12 cellular contexts compared by ENCODE assay signal in the genomic region with DNA sequence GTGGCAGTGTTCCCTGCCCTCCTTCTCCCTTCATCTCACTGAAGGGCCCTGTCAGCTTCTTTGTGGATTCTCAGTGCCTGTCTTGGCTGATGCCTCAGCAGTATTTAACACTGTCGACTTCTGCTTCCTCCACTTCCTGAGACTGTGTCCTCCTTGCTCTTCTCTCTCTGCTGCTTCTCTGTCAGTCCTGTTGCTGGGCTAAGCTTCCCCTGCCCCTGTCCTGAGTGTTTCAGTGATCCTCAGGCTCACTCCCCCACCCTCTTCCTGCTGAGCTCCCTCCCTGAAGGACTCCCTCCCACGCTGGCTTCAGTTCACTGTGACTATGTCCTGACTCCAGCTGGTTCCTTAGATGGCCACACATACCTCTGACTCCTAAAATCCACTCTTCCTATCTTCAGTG.
A peak's percentile ranks its signal among the peaks of the same experiment; 100 is the strongest.
DNase-seq lines count a peak whose midpoint lies in the region; ATAC-seq and TF ChIP-seq lines count a peak whose summit lies in the region.
"Had no signal": no experiment of that assay in that cellular context is flagged by ENCODE, and none has a peak within 500 bp of the region (broad histone marks: within the 10 kb centered on the region; RNA-seq: fewer than 3 reads in every experiment).

No MANE protein-coding gene starts in this region.

- no peaks in the 10 kb centered on the region for H3K9me2 ChIP-seq in MM.1S (replicated peaks; ENCODE audit: insufficient read depth, low read length)

- no peak overlapping the region for H2AFZ ChIP-seq in MM.1S (ENCODE audit: low read length)

- H3K9me3 ChIP-seq in A673 (ENCODE audit: low read depth, low read length, poor library complexity, severe bottlenecking) (no peaks in the 10 kb centered on the region), MM.1S (replicated peaks; ENCODE audit: insufficient read depth, low read length) (no peaks in the 10 kb centered on the region), mucosa of descending colon (no peaks in the 10 kb centered on the region)

- BruUV-seq in A673 (replicated peaks; lab: Mats Ljungman, UMichigan), result no TSS peak

- no peak for TF ChIP-seq CTCF in A673 (conservative IDR thresholded peaks at IDR 0.05; ENCODE audit: low read depth, low read length)
- no peak for TF ChIP-seq CTCF in MM.1S (IDR thresholded peaks at IDR 0.05; ENCODE audit: low read length)
- no peak for TF ChIP-seq CTCF in dorsolateral prefrontal cortex (IDR thresholded peaks at IDR 0.05 in 54 of 56, conservative IDR thresholded peaks at IDR 0.05 in 2 of 56; ENCODE audit: low read depth in 1 of 56, partially characterized antibody in 56 of 56)
- no peak for TF ChIP-seq CTCF in mucosa of descending colon (IDR thresholded peaks at IDR 0.05)

- no peak overlapping the region for H3K4me3 ChIP-seq in A673 (ENCODE audit: low read depth, low read length, poor library complexity, severe bottlenecking)
- no peak overlapping the region for H3K4me3 ChIP-seq in MM.1S (ENCODE audit: low read length)
- H3K4me3 ChIP-seq in dorsolateral prefrontal cortex, result no peak overlapping the region
- no peak overlapping the region for H3K4me3 ChIP-seq in mucosa of descending colon

- no peak overlapping the region for H3K9ac ChIP-seq in MM.1S (ENCODE audit: low read length)

- ATAC-seq in mucosa of descending colon, result peak; percentile 4
- ATAC-seq in GM21737 (IDR thresholded peaks at IDR 0.05; ENCODE audit: unreplicated experiment), result no peak

- intact Hi-C loops in A673 (cut with micrococcal nuclease; ENCODE audit: unreplicated experiment) (no loop called here), dorsolateral prefrontal cortex (cut with DNase I) (no loop called here), mucosa of descending colon (cut with DNase I, micrococcal nuclease) (no loop called here)

- H3F3A ChIP-seq in MM.1S (ENCODE audit: insufficient read depth, low read length), result peaks cover 12% of the 10 kb centered on the region

- no peak overlapping the region for H3K4me2 ChIP-seq in MM.1S (ENCODE audit: low read depth, low read length)

- H3K27me3 ChIP-seq in A673 (replicated peaks; ENCODE audit: insufficient read depth, low read depth, low read length, poor library complexity) (no peaks in the 10 kb centered on the region), MM.1S (replicated peaks; ENCODE audit: insufficient read depth, low read length) (no peaks in the 10 kb centered on the region), dorsolateral prefrontal cortex (no peaks in the 10 kb centered on the region)

- H4K20me1 ChIP-seq in MM.1S (ENCODE audit: insufficient read depth, low read length), result no peaks in the 10 kb centered on the region

- POLR2A ChIA-PET in A673 (lab: Charles Lee; ENCODE audit: low non-redundant PET), result no interaction called here

- H3K79me2 ChIP-seq in MM.1S (ENCODE audit: low read length), result no peaks in the 10 kb centered on the region

- peak overlapping the region; percentile 32 for H3K27ac ChIP-seq in A673 (ENCODE audit: low read depth, low read length, poor library complexity, severe bottlenecking)
- H3K27ac ChIP-seq in MM.1S (ENCODE audit: low read length), result no peak overlapping the region
- H3K27ac ChIP-seq in dorsolateral prefrontal cortex, result peak overlapping the region in 57 of 59 donors; percentile 1 to 90 (median 64)
- H3K27ac ChIP-seq: C4-2B had no signal

- DNase-seq in A673 (ENCODE audit: low spot score) (no peak), MM.1S (peak; percentile 11), dorsolateral prefrontal cortex (no peak), mucosa of descending colon (peak in 1 of 3 donors; percentile 19), COR-L47 (lab: John Stamatoyannopoulos, UW) (no peak), NCI-H2196 treated with DMSO at 0.1 percent for 48 hours (lab: John Stamatoyannopoulos, UW; ENCODE audit: unreplicated experiment) (no peak), NCI-H510A (lab: John Stamatoyannopoulos, UW) (no peak)
- DNase-seq: activated CD4-positive, alpha-beta T cell treated with anti-CD3 and anti-CD28 coated beads, Interleukin-2, amount 50 U/mL, for 1 hour; cortex of kidney; stimulated activated CD4-positive, alpha-beta T cell treated with anti-CD3 and anti-CD28 coated beads, Interleukin-1b, Interleukin-23, amount 100 ng/mL, for 48 hours had no signal

- H3K36me3 ChIP-seq in A673 (ENCODE audit: insufficient read depth, low read length, poor library complexity, severe bottlenecking) (no peaks in the 10 kb centered on the region), MM.1S (replicated peaks; ENCODE audit: insufficient read depth, low read length) (no peaks in the 10 kb centered on the region), mucosa of descending colon (ENCODE audit: low read depth) (no peaks in the 10 kb centered on the region)

- peaks cover 12% of the 10 kb centered on the region for H3K4me1 ChIP-seq in A673 (ENCODE audit: insufficient read depth, low read length, poor library complexity, severe bottlenecking)
- H3K4me1 ChIP-seq in MM.1S (ENCODE audit: low read length), result peaks cover 12% of the 10 kb centered on the region
- H3K4me1 ChIP-seq in mucosa of descending colon (ENCODE audit: low read depth), result no peaks in the 10 kb centered on the region

- CTCF ChIA-PET in A673 (lab: Charles Lee), result no interaction called here
